24 cellular contexts compared by ENCODE assay signal in genomic region chr7:72040641-72041040, GRCh38.
"Had no signal": no experiment of that assay in that cellular context is flagged by ENCODE, and none has a peak within 500 bp of the region (broad histone marks: within the 10 kb centered on the region; RNA-seq: fewer than 3 reads in every experiment).

No MANE protein-coding gene starts in this region.

- H3K27me3 ChIP-seq: neutrophil, pancreas, right lobe of liver, sigmoid colon, stomach, thyroid gland, tibial nerve, upper lobe of left lung, vagina had no signal

- DNase-seq: nephron progenitor cell; nucleus accumbens; pancreas; psoas muscle; right cardiac atrium; right lobe of liver; sigmoid colon; small intestine; stimulated activated CD4-positive, alpha-beta T cell treated with anti-CD3 and anti-CD28 coated beads, Interleukin-15, amount 100 ng/mL, for 24 hours; stimulated activated CD4-positive, alpha-beta T cell treated with anti-CD3 and anti-CD28 coated beads, Interleukin-2, amount 100 ng/mL, for 24 hours; stimulated activated CD4-positive, alpha-beta T cell treated with anti-CD3 and anti-CD28 coated beads, Interleukin-2, amount 100 ng/mL, for 48 hours; stimulated activated CD4-positive, alpha-beta T cell treated with anti-CD3 and anti-CD28 coated beads, Interleukin-4, amount 100 ng/mL, for 24 hours; stimulated activated naive B cell treated with anti-CD40 and anti-IgM and Interleukin-4, amounts not matched to agents 10 μg/mL and 1 μg/mL and 100 μg/mL, for 72 hours; stimulated activated naive CD4-positive, alpha-beta T cell treated with Interleukin-2 at 50 U/mL for 16 hours; stomach; thyroid gland; trophoblast cell; upper lobe of left lung had no signal

- H3K36me3 ChIP-seq: neutrophil, pancreas, right lobe of liver, sigmoid colon, stomach, thoracic aorta, thyroid gland, tibial nerve, upper lobe of left lung, vagina had no signal

- ATAC-seq: natural killer cell treated with Interleukin-12 subunit alpha and Interleukin-12 subunit beta and Interleukin-15 and Interleukin-18, amount 100 ng/mL, for 72 hours; pancreas; psoas muscle; right cardiac atrium; right lobe of liver; stimulated activated effector memory CD8-positive, alpha-beta T cell treated with anti-CD3 and anti-CD28 coated beads, Interleukin-12 subunit alpha, Interleukin-12 subunit beta, amount 100 ng/mL, for 72 hours; stimulated activated naive B cell treated with anti-CD40 and anti-IgM and Interleukin-4, amounts not matched to agents 10 μg/mL and 1 μg/mL and 100 μg/mL, for 72 hours had no signal

- H3K4me1 ChIP-seq: pancreas, psoas muscle, right lobe of liver, sigmoid colon, stomach, thyroid gland, tibial nerve, upper lobe of left lung, vagina had no signal

- H3K4me3 ChIP-seq: pancreas, psoas muscle, right lobe of liver, sigmoid colon, stomach, thoracic aorta, thyroid gland, tibial nerve, upper lobe of left lung, vagina had no signal

- H3K27ac ChIP-seq: neutrophil, pancreas, psoas muscle, right lobe of liver, sigmoid colon, stomach, thoracic aorta, thyroid gland, tibial nerve, upper lobe of left lung, vagina had no signal

- H3K9me3 ChIP-seq: neutrophil, pancreas, right lobe of liver, thoracic aorta, thyroid gland, upper lobe of left lung, vagina had no signal
